Comparison of ENCODE assay signal across 8 cellular contexts in the genomic region with DNA sequence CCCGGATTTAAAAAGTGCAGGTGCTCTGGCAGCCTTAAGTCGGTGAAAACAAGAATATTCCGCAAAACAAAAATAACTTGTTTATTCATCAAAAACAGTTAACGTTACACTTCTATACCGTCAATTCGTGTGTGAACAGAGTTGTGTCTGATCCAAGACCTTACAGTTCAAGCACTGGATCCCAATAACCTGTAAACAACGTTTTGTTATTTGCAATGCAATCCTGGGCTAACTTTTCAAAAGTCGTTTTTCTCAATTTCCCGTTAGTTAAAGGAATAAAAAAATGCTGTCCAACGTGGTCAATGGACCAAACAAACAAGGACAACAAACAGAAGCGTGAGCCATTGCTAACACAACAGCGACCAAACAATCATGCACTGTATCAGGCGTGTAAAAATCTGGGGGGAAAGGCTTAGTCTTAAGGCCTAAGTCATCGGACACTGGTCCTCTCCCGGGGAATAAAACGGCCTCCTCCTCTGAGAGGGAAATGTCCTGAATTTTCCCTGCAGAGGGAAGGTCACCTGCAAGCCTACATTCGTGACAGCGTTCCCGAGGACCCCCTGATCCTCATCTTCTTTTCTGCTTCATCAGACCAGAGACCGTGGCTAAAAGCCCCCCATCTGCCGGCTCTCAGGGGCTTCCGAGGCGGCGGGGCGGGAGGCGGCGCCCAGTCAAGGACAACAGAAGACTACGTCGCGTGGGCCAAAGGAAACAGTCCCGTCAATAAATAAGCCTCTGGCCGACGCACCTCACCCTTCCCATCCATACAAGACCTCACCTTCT. TPM values are rescaled to one million over a fixed set of nuclear protein-coding genes. Genes with fewer than 3 reads are reported as not detected.
DNase-seq lines count a peak whose midpoint lies in the region; ATAC-seq lines count a peak whose summit lies in the region.

No MANE protein-coding gene starts in this region.

- peaks cover 27 to 46% of the 10 kb centered on the region in 2 donors for H3K4me1 Mint-ChIP-seq in effector memory CD8-positive, alpha-beta T cell (ENCODE audit: low read depth in 2 of 2)

- peaks cover 51% of the 10 kb centered on the region for H3K36me3 ChIP-seq in NT2/D1 (ENCODE audit: insufficient read depth, insufficient read length, low read length)
- peaks cover 0 to 2% of the 10 kb centered on the region in 2 donors for H3K36me3 ChIP-seq in aorta (ENCODE audit: control insufficient read depth in 1 of 2, insufficient read depth in 2 of 2, low read length in 1 of 2)

- H3K9ac ChIP-seq in NT2/D1 (ENCODE audit: insufficient read length, low read depth) = peak overlapping the region; percentile 94

- H3K27ac ChIP-seq in aorta (ENCODE audit: low read depth in 1 of 2, low read length in 2 of 2) = peak overlapping the region; percentile 23 to 80

- H3K4me3 ChIP-seq in NT2/D1 (ENCODE audit: insufficient read length, low read depth) (peak overlapping the region; percentile 91), mononuclear cell (ENCODE audit: low read length) (peak overlapping the region; percentile 97), aorta (ENCODE audit: low read length in 2 of 2) (peak overlapping the region; percentile 72 to 78)

- WGBS in aorta, 2 donors = 1% methylated on average over 33 of the region's 33 CpGs

- peak overlapping the region; percentile 98 for H3K27ac Mint-ChIP-seq in effector memory CD8-positive, alpha-beta T cell

- H3K9me3 Mint-ChIP-seq in effector memory CD8-positive, alpha-beta T cell = no peaks in the 10 kb centered on the region

- H3K9me3 ChIP-seq in NT2/D1 (ENCODE audit: insufficient read depth, low read length) (no peaks in the 10 kb centered on the region), mononuclear cell (ENCODE audit: low read depth, low read length) (no peaks in the 10 kb centered on the region), aorta (ENCODE audit: control insufficient read depth, low read length) (no peaks in the 10 kb centered on the region)

- intact Hi-C loops in aorta (cut with DNase I) = loop anchor here (2.0 to 5.0 kb wide), 2 partner anchors 71 to 72 kb away; partner anchors contain the start of gene INO80D (in 2 of the 2)

- ATAC-seq in HG02678 (IDR thresholded peaks at IDR 0.05; ENCODE audit: unreplicated experiment) (peak; percentile 13), aorta (ENCODE audit: low FRiP score) (peak; percentile 54)
- no peak for ATAC-seq in effector memory CD8-positive, alpha-beta T cell (replicated peaks)

- H3K27me3 ChIP-seq in NT2/D1 (ENCODE audit: insufficient read depth, insufficient read length) = no peaks in the 10 kb centered on the region
- no peaks in the 10 kb centered on the region for H3K27me3 ChIP-seq in mononuclear cell (ENCODE audit: insufficient read depth, low read length)
- H3K27me3 ChIP-seq in aorta (ENCODE audit: control insufficient read depth in 1 of 2, insufficient read depth in 2 of 2, low read length in 1 of 2) = no peaks in the 10 kb centered on the region

- DNase-seq in SIG-M5 treated with dmso at 0.1 percent for 504 hours (lab: John Stamatoyannopoulos, UW; ENCODE audit: unreplicated experiment) (peak; percentile 13), SIG-M5 (lab: John Stamatoyannopoulos, UW) (no peak), NT2/D1 (ENCODE audit: low read depth, low spot score) (no peak), aorta (no peak), NCI-H226 (no peak)
- no peak for DNase-seq in effector memory CD8-positive, alpha-beta T cell

- H3K36me3 Mint-ChIP-seq in effector memory CD8-positive, alpha-beta T cell (ENCODE audit: insufficient read depth) = peaks cover 53% of the 10 kb centered on the region

- no peaks in the 10 kb centered on the region for H3K27me3 Mint-ChIP-seq in effector memory CD8-positive, alpha-beta T cell

- H3K4me1 ChIP-seq in NT2/D1 (ENCODE audit: insufficient read depth, insufficient read length) (peaks cover 2% of the 10 kb centered on the region), mononuclear cell (ENCODE audit: insufficient read depth, low read length) (peaks cover 34% of the 10 kb centered on the region), aorta (ENCODE audit: control insufficient read depth in 1 of 2, insufficient read depth in 2 of 2, low read length in 2 of 2) (peaks cover 0 to 3% of the 10 kb centered on the region in 2 donors)

- H3K4me3 Mint-ChIP-seq in effector memory CD8-positive, alpha-beta T cell = peak overlapping the region; percentile 96 to 97

RNA-seq across cellular contexts. Expression of gene NDUFS1, which starts 0.5 kb away (rescaled TPM):
- 41.1 TPM for total RNA-seq in mononuclear cell
- total RNA-seq in aorta = 10 to 100 TPM; 65.2 to 67.0 TPM
- 10 to 100 TPM; 14.4 to 20.3 TPM for polyA plus RNA-seq in aorta

RNA-seq across cellular contexts. Expression of gene EEF1B2, which starts 0.9 kb away (rescaled TPM):
- 883 TPM for total RNA-seq in mononuclear cell
- total RNA-seq in aorta = 100 to 1,000 TPM; 367 to 387 TPM
- 1,000 to 10,000 TPM in 1 of 2 donors, 100 to 1,000 TPM in 1; 744 to 1,663 TPM for polyA plus RNA-seq in aorta
